ENCODE assay signal across 8 cellular contexts in the genomic region with DNA sequence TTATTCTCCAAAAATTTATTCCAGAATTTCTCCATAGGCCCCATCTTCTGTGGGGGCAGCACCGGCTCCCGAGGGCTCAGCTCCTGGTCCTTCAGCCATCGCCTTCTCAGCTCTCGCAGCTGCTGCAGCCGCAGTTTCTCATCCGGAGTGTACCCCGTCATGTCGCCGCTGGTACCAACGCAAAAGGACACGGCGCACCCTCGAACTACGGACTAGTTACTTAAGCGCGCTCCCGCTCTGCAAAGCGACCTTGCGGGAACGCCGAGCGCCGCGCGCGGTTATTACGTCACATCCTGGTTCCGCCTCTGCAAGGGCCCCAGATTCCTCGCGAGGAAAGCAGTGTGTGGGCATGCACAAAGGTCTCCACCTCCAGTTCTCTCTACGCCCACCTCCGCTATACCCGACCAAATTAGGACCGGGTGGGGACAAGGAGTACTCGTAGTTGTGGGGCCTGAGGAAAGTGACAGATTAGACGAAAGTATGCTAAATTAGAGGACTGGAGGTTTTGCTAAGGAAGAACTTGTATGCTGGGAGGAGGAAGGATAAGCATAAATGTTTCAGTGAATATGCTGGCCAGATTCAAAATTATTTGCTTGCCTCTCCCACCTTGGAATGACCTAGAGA. TPM values are rescaled to one million over a fixed set of nuclear protein-coding genes. Genes with fewer than 3 reads are reported as not detected.
DNase-seq lines count a peak whose midpoint lies in the region; ATAC-seq and TF ChIP-seq lines count a peak whose summit lies in the region.

A gene (minus strand): TSS at position 260 of the 624 bp plus-strand sequence. CDS start 99 bp downstream, at position 161.

- H3K27ac ChIP-seq in DOHH2 (ENCODE audit: low read depth, low read length) (peak within 1 kb of the TSS; percentile 54), RWPE1 (peak within 1 kb of the TSS; percentile 92), fibroblast of lung (ENCODE audit: insufficient read depth, low read length) (peak within 1 kb of the TSS; percentile 70)

- ATAC-seq in activated T-helper 17 cell treated with anti-CD3 and anti-CD28 coated beads, Interleukin-2, amount 50 U/mL, for 72 hours (replicated peaks) = peak; percentile 89
- peak; percentile 76 to 91 (median 85) for ATAC-seq in natural killer cell

- H3K27ac Mint-ChIP-seq in activated T-helper 17 cell treated with anti-CD3 and anti-CD28 coated beads, Interleukin-2, amount 50 U/mL, for 72 hours = peak within 1 kb of the TSS; percentile 99
- peak within 1 kb of the TSS; percentile 99 for H3K27ac Mint-ChIP-seq in natural killer cell

- no peaks in the 10 kb centered on the region for H4K20me1 ChIP-seq in DOHH2 (ENCODE audit: control insufficient read depth, insufficient read depth, low read depth, low read length)
- no peaks in the 10 kb centered on the region for H4K20me1 ChIP-seq in fibroblast of lung (ENCODE audit: control insufficient read depth, extremely low read depth, insufficient read depth, low read length)

- H3K27me3 Mint-ChIP-seq in activated T-helper 17 cell treated with anti-CD3 and anti-CD28 coated beads, Interleukin-2, amount 50 U/mL, for 72 hours = no peaks in the 10 kb centered on the region
- peaks cover 8 to 18% of the 10 kb centered on the region in 2 donors for H3K27me3 Mint-ChIP-seq in natural killer cell (ENCODE audit: low read depth in 2 of 2)

- POLR2A ChIA-PET in RWPE1 (lab: Yijun Ruan, JAX; ENCODE audit: low non-redundant PET) = interaction anchor here (0.5 kb wide), 1 partner anchor 33 kb away, joined by 3 read pairs; no protein-coding TSS in a partner anchor

- peaks cover 32% of the 10 kb centered on the region for H3K36me3 Mint-ChIP-seq in activated T-helper 17 cell treated with anti-CD3 and anti-CD28 coated beads, Interleukin-2, amount 50 U/mL, for 72 hours (ENCODE audit: low read depth)
- H3K36me3 Mint-ChIP-seq in natural killer cell = no peaks in the 10 kb centered on the region

- peaks cover 10% of the 10 kb centered on the region for H3K36me3 ChIP-seq in DOHH2 (ENCODE audit: control insufficient read depth, low read length)
- H3K36me3 ChIP-seq in fibroblast of lung (ENCODE audit: control insufficient read depth, insufficient read depth, low read length) = peaks cover 4% of the 10 kb centered on the region

- DNase-seq in GOT3 (lab: John Stamatoyannopoulos, UW) (peak; percentile 11), LNCaP clone FGC (ENCODE audit: low read depth) (peak; percentile 83), RWPE1 (ENCODE audit: low spot score) (peak; percentile 91), fibroblast of lung (ENCODE audit: low read depth in 2 of 2) (peak; percentile 93 to 94), natural killer cell (peak; percentile 93)
- DNase-seq in stimulated activated naive CD4-positive, alpha-beta T cell treated with Interleukin-2 at 50 U/mL for 16 hours (lab: John Stamatoyannopoulos, UW) = peak; percentile 91

- H3K4me3 Mint-ChIP-seq in activated T-helper 17 cell treated with anti-CD3 and anti-CD28 coated beads, Interleukin-2, amount 50 U/mL, for 72 hours = peak within 1 kb of the TSS; percentile 100
- H3K4me3 Mint-ChIP-seq in natural killer cell = peak within 1 kb of the TSS; percentile 100

- peaks cover 14% of the 10 kb centered on the region for H3K4me1 Mint-ChIP-seq in activated T-helper 17 cell treated with anti-CD3 and anti-CD28 coated beads, Interleukin-2, amount 50 U/mL, for 72 hours
- H3K4me1 Mint-ChIP-seq in natural killer cell = peaks cover 27 to 30% of the 10 kb centered on the region in 2 donors

- no peaks in the 10 kb centered on the region for H3K27me3 ChIP-seq in DOHH2 (ENCODE audit: control insufficient read depth, low read length)
- H3K27me3 ChIP-seq in fibroblast of lung (ENCODE audit: control insufficient read depth, insufficient read depth, low read length) = no peaks in the 10 kb centered on the region

- peak within 1 kb of the TSS; percentile 69 for H3K4me2 ChIP-seq in DOHH2 (ENCODE audit: low read length)
- peak within 1 kb of the TSS; percentile 98 for H3K4me2 ChIP-seq in fibroblast of lung (ENCODE audit: extremely low read depth, insufficient read depth, low read length)

- H3K79me2 ChIP-seq in DOHH2 (ENCODE audit: control insufficient read depth, low read length) = peaks cover 42% of the 10 kb centered on the region
- peaks cover 34% of the 10 kb centered on the region for H3K79me2 ChIP-seq in fibroblast of lung (ENCODE audit: control insufficient read depth, insufficient read depth, low read length)

- CTCF ChIA-PET in RWPE1 (lab: Yijun Ruan, JAX) = interaction anchor here (0.6 to 2.8 kb wide), 8 partner anchors 9 to 221 kb away, joined by 3 to 39 read pairs (median 4); a partner anchor contains a TSS

- TF ChIP-seq CTCF in DOHH2 (IDR thresholded peaks at IDR 0.05; ENCODE audit: low read depth, low read length, poor library complexity, severe bottlenecking) = no peak
- no peak for TF ChIP-seq CTCF in LNCaP clone FGC (IDR thresholded peaks at IDR 0.05; ENCODE audit: control insufficient read depth, extremely low read depth, insufficient read depth)
- no peak for TF ChIP-seq CTCF in RWPE1 (conservative IDR thresholded peaks at IDR 0.05; ENCODE audit: low read depth)
- TF ChIP-seq CTCF in fibroblast of lung (conservative IDR thresholded peaks at IDR 0.05 in 1 of 2, IDR thresholded peaks at IDR 0.05 in 1 of 2; ENCODE audit: low read depth in 1 of 2, low read length in 2 of 2) = no peak
- TF ChIP-seq CTCF in natural killer cell (IDR thresholded peaks at IDR 0.05) = no peak

- H3K4me3 ChIP-seq in DOHH2 (ENCODE audit: low read length) = peak within 1 kb of the TSS; percentile 94
- H3K4me3 ChIP-seq in LNCaP clone FGC (ENCODE audit: low read depth, low read length) = peak within 1 kb of the TSS; percentile 99
- H3K4me3 ChIP-seq in fibroblast of lung (replicated peaks in 1 of 4; ENCODE audit: control extremely low read depth in 1 of 4, insufficient read depth in 1 of 4, low read depth in 3 of 4, low read length in 4 of 4) = peak within 1 kb of the TSS; percentile 87 to 98 (median 96)

- H3K9me3 ChIP-seq in DOHH2 (ENCODE audit: control insufficient read depth, insufficient read depth, low read length) (no peaks in the 10 kb centered on the region), fibroblast of lung (ENCODE audit: control insufficient read depth, insufficient read depth, low read depth, low read length) (no peaks in the 10 kb centered on the region)

- H3K9ac ChIP-seq in fibroblast of lung (ENCODE audit: insufficient read depth, low read length) = peak within 1 kb of the TSS; percentile 69

- H3F3A ChIP-seq in DOHH2 (ENCODE audit: control insufficient read depth, insufficient read depth) = no peaks in the 10 kb centered on the region

- peak within 1 kb of the TSS; percentile 95 for H2AFZ ChIP-seq in fibroblast of lung (ENCODE audit: low read length)

- H3K4me1 ChIP-seq in DOHH2 (ENCODE audit: control insufficient read depth, low read length) = peaks cover 17% of the 10 kb centered on the region
- no peaks in the 10 kb centered on the region for H3K4me1 ChIP-seq in fibroblast of lung (ENCODE audit: control insufficient read depth, extremely low read depth, insufficient read depth, low read length)

- no peaks in the 10 kb centered on the region for H3K9me2 ChIP-seq in DOHH2 (replicated peaks; ENCODE audit: control insufficient read depth, low read length)

- intact Hi-C loops in natural killer cell (cut with micrococcal nuclease) = loop anchor here (1.0 to 5.0 kb wide), 5 partner anchors 21 to 428 kb away; a partner anchor contains a TSS

- H3K9me3 Mint-ChIP-seq in activated T-helper 17 cell treated with anti-CD3 and anti-CD28 coated beads, Interleukin-2, amount 50 U/mL, for 72 hours = no peaks in the 10 kb centered on the region
- no peaks in the 10 kb centered on the region for H3K9me3 Mint-ChIP-seq in natural killer cell

RNA-seq across cellular contexts. Expression of the gene that starts here (rescaled TPM):
- 10 to 100 TPM; 39.7 to 50.5 TPM for total RNA-seq in activated T-helper 17 cell treated with anti-CD3 and anti-CD28 coated beads, Interleukin-2, amount 50 U/mL, for 72 hours
- total RNA-seq in fibroblast of lung (21.8 and 35.5 TPM in 2 replicates), natural killer cell (10 to 100 TPM; 12.6 to 14.6 (median 13.3) TPM)
- 60.9 and 82.2 TPM in 2 replicates for polyA plus RNA-seq in fibroblast of lung
- 79.7 and 87.3 TPM in 2 replicates for polyA plus RNA-seq in fibroblast of lung (2012)
- 4.4 and 5.6 TPM in 2 replicates for polyA minus RNA-seq in fibroblast of lung (ENCODE audit: low replicate concordance)

Comparison
In these comparisons a context has a peak if more than half of its experiments do, and no peak if none do; other contexts are left out.
1. Peak in every context shown above with its lines: DNase-seq, ATAC-seq, H3K4me3 ChIP-seq and H3K27ac ChIP-seq.
2. DNase-seq: peak in every context shown above with its lines; median percentile 94 in fibroblast of lung; 93 in natural killer cell; 91 in RWPE1; 91 in stimulated activated naive CD4-positive, alpha-beta T cell treated with Interleukin-2 at 50 U/mL for 16 hours; 83 in LNCaP clone FGC; 11 in GOT3.